In genomic region chr17:4980644-4981216, GRCh38 we compare ENCODE assay signal across 9 cellular contexts. TPM values are rescaled to one million over a fixed set of nuclear protein-coding genes. Genes with fewer than 3 reads are reported as not detected.
DNase-seq lines count a peak whose midpoint lies in the region; ATAC-seq, FAIRE-seq and TF ChIP-seq lines count a peak whose summit lies in the region.
"Had no signal": no experiment of that assay in that cellular context is flagged by ENCODE, and none has a peak within 500 bp of the region (broad histone marks: within the 10 kb centered on the region; RNA-seq: fewer than 3 reads in every experiment).

No MANE protein-coding gene starts in this region.

- dilution Hi-C loops in keratinocyte (cut with MboI; ENCODE audit: extremely low pct_ligation_motif_present, low sequenced_read_pairs) = no loop called here

- H3K4me1 ChIP-seq in OCI-LY3 (ENCODE audit: low read length) = peaks cover 20% of the 10 kb centered on the region
- no peaks in the 10 kb centered on the region for H3K4me1 ChIP-seq in keratinocyte (ENCODE audit: control insufficient read depth, extremely low read depth, insufficient read depth, low read length)
- H3K4me1 ChIP-seq in thymus (ENCODE audit: control insufficient read depth, insufficient read depth, low read length) = peaks cover 4% of the 10 kb centered on the region

- peaks cover 64% of the 10 kb centered on the region for H3K4me1 Mint-ChIP-seq in CD14-positive monocyte

- 54% methylated on average over 6 of the region's 6 CpGs for WGBS in thymus

- H3K9me1 ChIP-seq in keratinocyte (ENCODE audit: control insufficient read depth, extremely low read depth, insufficient read depth, low read length) = no peaks in the 10 kb centered on the region

- H3K4me2 ChIP-seq in OCI-LY3 (ENCODE audit: low read length) = peak overlapping the region; percentile 19; the same call in 1 of the 2 replicates
- H3K4me2 ChIP-seq in keratinocyte (ENCODE audit: control insufficient read depth, extremely low read depth, insufficient read depth, low read depth, low read length) = no peak overlapping the region

- no peak overlapping the region for H3K27ac ChIP-seq in OCI-LY3 (ENCODE audit: low read length)
- H3K27ac ChIP-seq in keratinocyte (ENCODE audit: control insufficient read depth, insufficient read depth, low read length) = no peak overlapping the region
- H3K27ac ChIP-seq in thymus (ENCODE audit: low read depth) = peak overlapping the region; percentile 46

- no peak overlapping the region for H3K9ac ChIP-seq in OCI-LY3 (ENCODE audit: low read length)
- no peak overlapping the region for H3K9ac ChIP-seq in keratinocyte (ENCODE audit: control insufficient read depth, extremely low read depth, insufficient read depth, low read length)

- DNase-seq in CD14-positive monocyte (ENCODE audit: low spot score) (no peak), GM13976 (ENCODE audit: low spot score) (peak; percentile 77), astrocyte of the hippocampus (ENCODE audit: low read depth, low spot score) (peak; percentile 78), keratinocyte (ENCODE audit: low read depth, low spot score) (no peak), occipital lobe (lab: John Stamatoyannopoulos, UW) (no peak)

- H4K20me1 ChIP-seq in OCI-LY3 (ENCODE audit: insufficient read depth, low read length) (no peaks in the 10 kb centered on the region), keratinocyte (ENCODE audit: control insufficient read depth, extremely low read depth, insufficient read depth, low read length) (no peaks in the 10 kb centered on the region)

- H2AFZ ChIP-seq in OCI-LY3 (ENCODE audit: low read depth, low read length) (no peak overlapping the region), keratinocyte (ENCODE audit: control insufficient read depth, low read length) (no peak overlapping the region)

- H3K79me2 ChIP-seq in OCI-LY3 (ENCODE audit: low read length) = 0 out of 2 replicates have a peak, but pooled peaks cover under 1% of the 10 kb centered on the region
- peaks cover 3% of the 10 kb centered on the region for H3K79me2 ChIP-seq in keratinocyte (ENCODE audit: control insufficient read depth, insufficient read depth, low read length)

- peaks cover 0 to 2% (median 0%) of the 10 kb centered on the region in 7 donors for H3K9me3 Mint-ChIP-seq in CD14-positive monocyte

- H3K4me3 Mint-ChIP-seq in CD14-positive monocyte = peak overlapping the region in 1 of 2 donors; percentile 1

- H3K36me3 ChIP-seq in OCI-LY3 (replicated peaks; ENCODE audit: low read depth, low read length) = peaks cover 11% of the 10 kb centered on the region
- H3K36me3 ChIP-seq in keratinocyte (ENCODE audit: control insufficient read depth in 2 of 2, extremely low read depth in 1 of 2, insufficient read depth in 2 of 2, low read length in 2 of 2) = peaks cover 45 to 49% of the 10 kb centered on the region in 2 experiments
- peaks cover 50% of the 10 kb centered on the region for H3K36me3 ChIP-seq in thymus (ENCODE audit: control insufficient read depth, insufficient read depth)

- intact Hi-C loops in CD14-positive monocyte (cut with micrococcal nuclease) = loop anchor here in 1 of 2 donors (5.0 kb wide), 1 partner anchor 82 kb away; no protein-coding TSS in a partner anchor

- peaks cover 63 to 95% of the 10 kb centered on the region in 2 donors for H3K36me3 Mint-ChIP-seq in CD14-positive monocyte

- FAIRE-seq in keratinocyte (lab: Jason Lieb, UNC) = peak; percentile 74

- H3K27ac Mint-ChIP-seq in CD14-positive monocyte = peak overlapping the region; percentile 26 to 85 (median 70)

- no peak for ATAC-seq in GM19324 (IDR thresholded peaks at IDR 0.05; ENCODE audit: low FRiP score, unreplicated experiment)

- H3K27me3 Mint-ChIP-seq in CD14-positive monocyte (ENCODE audit: low read depth in 3 of 3) = no peaks in the 10 kb centered on the region

- in situ Hi-C loops in GM13976 (cut with MboI; ENCODE audit: low sequenced_read_pairs, unreplicated experiment) = no loop called here

- H3K27me3 ChIP-seq in OCI-LY3 (ENCODE audit: low read depth, low read length) (no peaks in the 10 kb centered on the region), keratinocyte (ENCODE audit: control insufficient read depth, extremely low read depth, insufficient read depth, low read length) (no peaks in the 10 kb centered on the region), thymus (ENCODE audit: control insufficient read depth, insufficient read depth) (no peaks in the 10 kb centered on the region)

- no peak overlapping the region for H3K4me3 ChIP-seq in OCI-LY3 (ENCODE audit: low read length)
- H3K4me3 ChIP-seq in keratinocyte (ENCODE audit: control insufficient read depth in 2 of 3, extremely low read depth in 1 of 3, insufficient read depth in 2 of 3, low read depth in 1 of 3, low read length in 3 of 3) = no peak overlapping the region
- no peak overlapping the region for H3K4me3 ChIP-seq in thymus (ENCODE audit: low read length)

- H3K9me3 ChIP-seq in OCI-LY3 (ENCODE audit: insufficient read depth, low read length) = no peaks in the 10 kb centered on the region
- H3K9me3 ChIP-seq in keratinocyte (ENCODE audit: control insufficient read depth, low read depth, low read length) = no peaks in the 10 kb centered on the region
- peaks cover 1% of the 10 kb centered on the region for H3K9me3 ChIP-seq in thymus (ENCODE audit: control insufficient read depth)

- TF ChIP-seq CTCF in CD14-positive monocyte (IDR thresholded peaks at IDR 0.05) (peak; percentile 91), GM13976 (IDR thresholded peaks at IDR 0.05; ENCODE audit: borderline replicate concordance, control extremely low read depth, extremely low read depth, insufficient read depth, missing control alignments) (peak; percentile 32), OCI-LY3 (IDR thresholded peaks at IDR 0.05; ENCODE audit: low read depth, low read length) (peak; percentile 58), keratinocyte (optimal IDR thresholded peaks at IDR 0.05 in 1 of 3, IDR thresholded peaks at IDR 0.05 in 1 of 3, conservative IDR thresholded peaks at IDR 0.05 in 1 of 3; ENCODE audit: extremely low read depth in 1 of 3, insufficient read depth in 2 of 3, low read length in 3 of 3) (peak; percentile 56 to 72 (median 61))

RNA-seq across cellular contexts. Expression of gene CAMTA2, which starts 6.7 kb away (rescaled TPM):
- polyA plus RNA-seq in CD14-positive monocyte (1 to 10 TPM; 7.1 to 7.6 TPM), keratinocyte (8.5 to 14.3 TPM (median 10.4 TPM) in 3 replicates), thymus (51.5 TPM)
- polyA plus RNA-seq in keratinocyte (2011; ENCODE audit: low read depth) = 60.5 TPM
- 6.3 and 13.9 TPM in 2 replicates for polyA plus RNA-seq in keratinocyte (2011; cell fraction: cytosol; rRNA removed)
- 46.0 and 49.5 TPM in 2 replicates for polyA plus RNA-seq in keratinocyte (2011; cell fraction: nucleus; rRNA removed)
- polyA plus RNA-seq in keratinocyte (2012; ENCODE audit: low replicate concordance) = 21.5 and 24.2 TPM in 2 replicates
- polyA minus RNA-seq in keratinocyte = 14.2 to 51.5 TPM (median 17.5 TPM) in 3 replicates
- 15.9 TPM for polyA minus RNA-seq in keratinocyte (2011; cell fraction: cytosol; rRNA and poly(A)+ RNA removed)
- polyA minus RNA-seq in keratinocyte (2011; cell fraction: nucleus; rRNA and poly(A)+ RNA removed) = 14.1 and 15.5 TPM in 2 replicates
- 5.1 TPM for total RNA-seq in occipital lobe

RNA-seq across cellular contexts. Expression of gene SPAG7, which starts 13.1 kb away (rescaled TPM):
- 10 to 100 TPM; 85.1 to 96.7 TPM for polyA plus RNA-seq in CD14-positive monocyte
- 65.6 to 73.7 TPM (median 65.7 TPM) in 3 replicates for polyA plus RNA-seq in keratinocyte
- polyA plus RNA-seq in keratinocyte (2011; ENCODE audit: low read depth) = 39.6 TPM
- 46.8 and 64.1 TPM in 2 replicates for polyA plus RNA-seq in keratinocyte (2011; cell fraction: cytosol; rRNA removed)
- 56.0 and 62.5 TPM in 2 replicates for polyA plus RNA-seq in keratinocyte (2011; cell fraction: nucleus; rRNA removed)
- 54.3 and 69.1 TPM in 2 replicates for polyA plus RNA-seq in keratinocyte (2012; ENCODE audit: low replicate concordance)
- 18.4 to 26.5 TPM (median 23.3 TPM) in 3 replicates for polyA minus RNA-seq in keratinocyte
- 24.9 TPM for polyA minus RNA-seq in keratinocyte (2011; cell fraction: cytosol; rRNA and poly(A)+ RNA removed)
- polyA minus RNA-seq in keratinocyte (2011; cell fraction: nucleus; rRNA and poly(A)+ RNA removed) = 11.5 and 22.7 TPM in 2 replicates
- polyA plus RNA-seq in thymus = 98.8 TPM
- 21.1 TPM for total RNA-seq in occipital lobe

RNA-seq across cellular contexts. Expression of gene INCA1, which starts 16.6 kb away (rescaled TPM):
- polyA plus RNA-seq in CD14-positive monocyte (under 1 TPM; 0.38 to 0.44 TPM), keratinocyte (0.21 to 0.39 TPM (median 0.26 TPM) in 3 replicates), thymus (1.5 TPM)
- polyA plus RNA-seq in keratinocyte (2011; ENCODE audit: low read depth) = not detected
- 0.29 and 0.38 TPM in 2 replicates for polyA plus RNA-seq in keratinocyte (2011; cell fraction: cytosol; rRNA removed)
- 0.94 and 1.4 TPM in 2 replicates for polyA plus RNA-seq in keratinocyte (2011; cell fraction: nucleus; rRNA removed)
- polyA plus RNA-seq in keratinocyte (2012; ENCODE audit: low replicate concordance) = 0.53 and 0.69 TPM in 2 replicates
- polyA minus RNA-seq in keratinocyte = 0.54 to 1.3 TPM in 2 of 3 replicates, not detected in the other
- not detected for polyA minus RNA-seq in keratinocyte (2011; cell fraction: cytosol; rRNA and poly(A)+ RNA removed)
- polyA minus RNA-seq in keratinocyte (2011; cell fraction: nucleus; rRNA and poly(A)+ RNA removed) = 0.62 TPM in 1 of 2 replicates, not detected in the other
- 0.31 TPM for total RNA-seq in occipital lobe
- total RNA-seq: skeletal muscle tissue had no signal

RNA-seq across cellular contexts. Expression of gene KIF1C, which starts 17.0 kb away (rescaled TPM):
- polyA plus RNA-seq in CD14-positive monocyte (1 to 10 TPM; 3.6 to 3.9 TPM), keratinocyte (85.3 to 93.7 TPM (median 91.1 TPM) in 3 replicates), thymus (15.4 TPM)
- 309 TPM for polyA plus RNA-seq in keratinocyte (2011; ENCODE audit: low read depth)
- polyA plus RNA-seq in keratinocyte (2011; cell fraction: cytosol; rRNA removed) = 71.2 and 118 TPM in 2 replicates
- polyA plus RNA-seq in keratinocyte (2011; cell fraction: nucleus; rRNA removed) = 119 and 120 TPM in 2 replicates
- polyA plus RNA-seq in keratinocyte (2012; ENCODE audit: low replicate concordance) = 97.7 and 137 TPM in 2 replicates
- 123 to 148 TPM (median 136 TPM) in 3 replicates for polyA minus RNA-seq in keratinocyte
- 138 TPM for polyA minus RNA-seq in keratinocyte (2011; cell fraction: cytosol; rRNA and poly(A)+ RNA removed)
- 49.5 and 67.5 TPM in 2 replicates for polyA minus RNA-seq in keratinocyte (2011; cell fraction: nucleus; rRNA and poly(A)+ RNA removed)
- total RNA-seq in occipital lobe = 12.5 TPM

RNA-seq across cellular contexts. Expression of gene ENO3, which starts 29.8 kb away (rescaled TPM):
- under 1 TPM; 0.36 to 0.60 TPM for polyA plus RNA-seq in CD14-positive monocyte
- 1.8 to 3.1 TPM (median 2.4 TPM) in 3 replicates for polyA plus RNA-seq in keratinocyte
- 1.5 TPM for polyA plus RNA-seq in keratinocyte (2011; ENCODE audit: low read depth)
- polyA plus RNA-seq in keratinocyte (2011; cell fraction: cytosol; rRNA removed) = 0.48 and 0.64 TPM in 2 replicates
- 14.2 and 14.8 TPM in 2 replicates for polyA plus RNA-seq in keratinocyte (2011; cell fraction: nucleus; rRNA removed)
- polyA plus RNA-seq in keratinocyte (2012; ENCODE audit: low replicate concordance) = 2.9 and 3.3 TPM in 2 replicates
- polyA minus RNA-seq in keratinocyte = 0.20 to 1.4 TPM (median 1.1 TPM) in 3 replicates
- polyA minus RNA-seq in keratinocyte (2011; cell fraction: cytosol; rRNA and poly(A)+ RNA removed) = 3.6 TPM
- 1.7 TPM in 2 replicates for polyA minus RNA-seq in keratinocyte (2011; cell fraction: nucleus; rRNA and poly(A)+ RNA removed)
- polyA plus RNA-seq in thymus = 25.7 TPM
- 2.3 TPM for total RNA-seq in occipital lobe

Comparison
In these comparisons a context has a peak if more than half of its experiments do, and no peak if none do; other contexts are left out.
1. DNase-seq: peak in GM13976 (single experiment) and astrocyte of the hippocampus (single experiment); none in CD14-positive monocyte (single experiment), keratinocyte (single experiment) and occipital lobe (single experiment).
2. CTCF ChIP-seq: peak in every context shown above with its lines; median percentile 91 in CD14-positive monocyte; 61 in keratinocyte; 58 in OCI-LY3; 32 in GM13976.